ENCODE assay signal across 33 cellular contexts in the genomic region with DNA sequence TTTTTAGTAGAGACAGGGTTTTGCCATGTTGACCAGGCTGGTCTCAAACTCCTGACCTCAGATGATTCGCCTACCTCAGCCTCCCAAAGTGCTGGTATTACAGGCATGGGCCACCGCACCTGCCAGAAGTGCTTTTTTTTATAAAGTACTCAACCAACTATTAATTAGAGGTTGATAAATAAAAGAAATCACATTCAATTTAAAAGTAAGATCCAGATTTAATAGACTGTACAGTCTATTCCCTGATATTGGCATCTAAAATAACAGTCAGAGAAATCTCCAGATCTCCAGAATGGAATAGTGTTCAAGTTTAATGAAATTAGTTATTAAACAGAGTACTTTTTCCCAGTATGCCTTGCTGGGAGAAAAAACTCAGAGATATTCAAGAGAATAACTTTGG.
"Had no signal": no experiment of that assay in that cellular context is flagged by ENCODE, and none has a peak within 500 bp of the region (broad histone marks: within the 10 kb centered on the region; RNA-seq: fewer than 3 reads in every experiment).

No MANE protein-coding gene starts in this region.

- H3K9ac ChIP-seq: KMS-11 had no signal

- DNase-seq: Karpas-422, Kasumi-1, MG63, MM.1S, MV-4-11, NCI-H1048, NCI-H1092, NCI-H1092 treated with DMSO at 0.1 percent for 48 hours, NCI-H1105, NCI-H1105 treated with DMSO at 0.1 percent for 48 hours, NCI-H1417 treated with DMSO at 0.1 percent for 48 hours, NCI-H1436, NCI-H1436 treated with DMSO at 0.1 percent for 48 hours, NCI-H146, NCI-H1694, NCI-H1694 treated with DMSO at 0.1 percent for 48 hours, NCI-H187, NCI-H187 treated with DMSO at 0.1 percent for 48 hours, NCI-H1930, NCI-H2029, NCI-H2029 treated with DMSO at 0.1 percent for 48 hours, NCI-H2081, NCI-H2081 treated with DMSO at 0.1 percent for 48 hours, NCI-H2107, NCI-H2171, NCI-H2171 treated with DMSO at 0.1 percent for 48 hours, NCI-H2227 treated with DMSO at 0.1 percent for 48 hours, NCI-H226, NCI-H345, NCI-H446, NCI-H446 treated with DMSO at 0.1 percent for 48 hours, NCI-H510A had no signal

- H3K27me3 ChIP-seq: MG63 had no signal

- H3K9me3 ChIP-seq: MG63 had no signal

- H3K4me2 ChIP-seq: KMS-11 had no signal

- H3K4me3 ChIP-seq: MG63 had no signal

- H3K27ac ChIP-seq: KMS-11 had no signal

- H3K36me3 ChIP-seq: MG63 had no signal
